1 cellular context compared by ENCODE assay signal in the genomic region with DNA sequence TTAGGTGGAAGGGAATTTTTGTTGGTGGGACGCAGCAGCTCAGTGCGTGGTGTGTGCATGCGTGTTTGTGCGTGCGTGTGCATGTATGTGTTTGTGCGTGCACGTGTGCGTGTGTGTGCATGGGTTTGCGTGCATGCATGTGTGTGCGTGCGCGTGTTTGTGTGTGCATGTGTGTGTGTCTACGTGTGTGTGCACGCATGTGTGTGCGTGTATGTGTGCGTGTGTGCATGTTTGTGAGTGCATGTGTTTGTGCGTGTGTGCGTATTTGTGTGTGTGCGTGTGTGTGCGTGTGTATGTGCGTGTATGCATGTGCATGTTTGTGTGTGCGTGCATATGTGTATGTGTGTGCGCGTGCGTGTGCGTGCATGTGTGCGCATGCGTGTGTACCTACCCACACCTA.
TF ChIP-seq lines count a peak whose summit lies in the region.

No MANE protein-coding gene starts in this region.

TF ChIP-seq in GM12878, 131 proteins besides CTCF, POLR2A, EP300 and RAD21:
- TF ChIP-seq TCF3 (IDR thresholded peaks at IDR 0.05; ENCODE audit: borderline replicate concordance, insufficient read depth, low read depth, low read length) (peak; percentile 17; the same call in 1 of the 2 replicates), MEF2B (IDR thresholded peaks at IDR 0.05; ENCODE audit: partially characterized antibody, poor library complexity, severe bottlenecking) (no peak), ETV6 (conservative IDR thresholded peaks at IDR 0.05 in 1 of 2, IDR thresholded peaks at IDR 0.05 in 1 of 2; ENCODE audit: borderline replicate concordance in 1 of 2, low read depth in 1 of 2) (no peak), EED (IDR thresholded peaks at IDR 0.05; ENCODE audit: low read depth) (no peak), IRF4 (IDR thresholded peaks at IDR 0.05; ENCODE audit: low read depth, low read length) (no peak), ZBED1 (IDR thresholded peaks at IDR 0.05; ENCODE audit: borderline replicate concordance) (no peak), BCL11A (IDR thresholded peaks at IDR 0.05; ENCODE audit: low read depth, low read length) (no peak), NR2C2 (IDR thresholded peaks at IDR 0.05; ENCODE audit: borderline replicate concordance, control insufficient read depth, insufficient read length, low read depth) (peak; percentile 50)
- TF ChIP-seq, protein P1, sequence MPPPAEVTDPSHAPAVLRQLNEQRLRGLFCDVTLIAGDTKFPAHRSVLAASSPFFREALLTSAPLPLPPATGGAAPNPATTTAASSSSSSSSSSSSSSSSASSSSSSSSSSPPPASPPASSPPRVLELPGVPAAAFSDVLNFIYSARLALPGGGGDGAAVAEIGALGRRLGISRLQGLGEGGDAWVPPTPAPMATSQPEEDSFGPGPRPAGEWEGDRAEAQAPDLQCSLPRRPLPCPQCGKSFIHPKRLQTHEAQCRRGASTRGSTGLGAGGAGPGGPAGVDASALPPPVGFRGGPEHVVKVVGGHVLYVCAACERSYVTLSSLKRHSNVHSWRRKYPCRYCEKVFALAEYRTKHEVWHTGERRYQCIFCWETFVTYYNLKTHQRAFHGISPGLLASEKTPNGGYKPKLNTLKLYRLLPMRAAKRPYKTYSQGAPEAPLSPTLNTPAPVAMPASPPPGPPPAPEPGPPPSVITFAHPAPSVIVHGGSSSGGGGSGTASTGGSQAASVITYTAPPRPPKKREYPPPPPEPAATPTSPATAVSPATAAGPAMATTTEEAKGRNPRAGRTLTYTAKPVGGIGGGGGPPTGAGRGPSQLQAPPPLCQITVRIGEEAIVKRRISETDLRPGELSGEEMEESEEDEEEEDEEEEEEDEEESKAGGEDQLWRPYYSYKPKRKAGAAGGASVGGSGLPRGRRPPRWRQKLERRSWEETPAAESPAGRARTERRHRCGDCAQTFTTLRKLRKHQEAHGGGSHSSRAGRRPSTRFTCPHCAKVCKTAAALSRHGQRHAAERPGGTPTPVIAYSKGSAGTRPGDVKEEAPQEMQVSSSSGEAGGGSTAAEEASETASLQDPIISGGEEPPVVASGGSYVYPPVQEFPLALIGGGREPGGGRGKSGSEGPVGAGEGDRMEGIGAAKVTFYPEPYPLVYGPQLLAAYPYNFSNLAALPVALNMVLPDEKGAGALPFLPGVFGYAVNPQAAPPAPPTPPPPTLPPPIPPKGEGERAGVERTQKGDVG (CRISPR knock-in tag; IDR thresholded peaks at IDR 0.05) = no peak
- TF ChIP-seq, protein P2, sequence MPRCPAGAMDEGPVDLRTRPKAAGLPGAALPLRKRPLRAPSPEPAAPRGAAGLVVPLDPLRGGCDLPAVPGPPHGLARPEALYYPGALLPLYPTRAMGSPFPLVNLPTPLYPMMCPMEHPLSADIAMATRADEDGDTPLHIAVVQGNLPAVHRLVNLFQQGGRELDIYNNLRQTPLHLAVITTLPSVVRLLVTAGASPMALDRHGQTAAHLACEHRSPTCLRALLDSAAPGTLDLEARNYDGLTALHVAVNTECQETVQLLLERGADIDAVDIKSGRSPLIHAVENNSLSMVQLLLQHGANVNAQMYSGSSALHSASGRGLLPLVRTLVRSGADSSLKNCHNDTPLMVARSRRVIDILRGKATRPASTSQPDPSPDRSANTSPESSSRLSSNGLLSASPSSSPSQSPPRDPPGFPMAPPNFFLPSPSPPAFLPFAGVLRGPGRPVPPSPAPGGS (IDR thresholded peaks at IDR 0.05; ENCODE audit: borderline replicate concordance, insufficient read depth, low read depth, low read length, poor library complexity, severe bottlenecking) = peak; percentile 90
- TF ChIP-seq, protein P3, sequence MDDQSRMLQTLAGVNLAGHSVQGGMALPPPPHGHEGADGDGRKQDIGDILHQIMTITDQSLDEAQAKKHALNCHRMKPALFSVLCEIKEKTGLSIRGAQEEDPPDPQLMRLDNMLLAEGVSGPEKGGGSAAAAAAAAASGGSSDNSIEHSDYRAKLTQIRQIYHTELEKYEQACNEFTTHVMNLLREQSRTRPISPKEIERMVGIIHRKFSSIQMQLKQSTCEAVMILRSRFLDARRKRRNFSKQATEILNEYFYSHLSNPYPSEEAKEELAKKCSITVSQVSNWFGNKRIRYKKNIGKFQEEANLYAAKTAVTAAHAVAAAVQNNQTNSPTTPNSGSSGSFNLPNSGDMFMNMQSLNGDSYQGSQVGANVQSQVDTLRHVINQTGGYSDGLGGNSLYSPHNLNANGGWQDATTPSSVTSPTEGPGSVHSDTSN (IDR thresholded peaks at IDR 0.05; ENCODE audit: insufficient replicate concordance, low read depth, low read length) = peak; percentile 30
